ENCODE assay signal across 8 cellular contexts in the genomic region with DNA sequence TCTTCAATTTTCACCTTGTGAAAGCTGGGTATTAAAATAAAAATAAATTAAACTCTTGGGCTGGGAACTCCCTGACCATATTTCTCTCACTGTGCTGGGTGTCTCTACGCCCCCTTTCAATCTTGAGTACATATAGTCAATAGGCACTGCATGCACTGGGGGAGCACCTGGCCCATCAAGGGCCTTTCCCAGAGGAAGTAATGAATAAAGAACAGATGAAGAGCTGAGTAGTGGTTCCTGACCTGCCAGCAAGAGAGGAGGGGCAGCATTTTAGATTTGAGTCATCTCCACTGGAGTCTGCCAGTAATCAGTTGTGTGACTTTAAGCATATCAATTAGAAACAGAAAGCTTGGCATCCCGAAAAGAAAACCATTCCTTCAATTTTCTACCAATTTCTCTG. TPM values are rescaled to one million over a fixed set of nuclear protein-coding genes. Genes with fewer than 3 reads are reported as not detected.
A peak's percentile ranks its signal among the peaks of the same experiment; 100 is the strongest.
DNase-seq lines count a peak whose midpoint lies in the region; ATAC-seq, FAIRE-seq and TF ChIP-seq lines count a peak whose summit lies in the region.

No MANE protein-coding gene starts in this region.

- no peaks in the 10 kb centered on the region for H3K36me3 ChIP-seq in astrocyte (ENCODE audit: insufficient read depth, low read length)
- H3K36me3 ChIP-seq in MM.1S (replicated peaks; ENCODE audit: insufficient read depth, low read length): no peaks in the 10 kb centered on the region

- no peak for FAIRE-seq in astrocyte (lab: Jason Lieb, UNC)

- no peak overlapping the region for H2AFZ ChIP-seq in astrocyte (ENCODE audit: low read depth, low read length)
- no peak overlapping the region for H2AFZ ChIP-seq in MM.1S (ENCODE audit: low read length)

- no peaks in the 10 kb centered on the region for H3K9me3 Mint-ChIP-seq in astrocyte (ENCODE audit: unreplicated experiment)
- no peaks in the 10 kb centered on the region for H3K9me3 Mint-ChIP-seq in stimulated activated naive CD8-positive, alpha-beta T cell treated with anti-CD3 and anti-CD28 coated beads, Interleukin-15, Interleukin-2, amounts not matched to agents 100 ng/mL and 50 ng/mL, for 24 hours

- TF ChIP-seq CTCF in astrocyte (IDR thresholded peaks at IDR 0.05; ENCODE audit: insufficient read depth, low read depth, low read length) (no peak), MM.1S (IDR thresholded peaks at IDR 0.05; ENCODE audit: low read length) (no peak)

- H3K4me1 Mint-ChIP-seq in astrocyte (ENCODE audit: low read depth, unreplicated experiment): peaks cover 24% of the 10 kb centered on the region
- H3K4me1 Mint-ChIP-seq in stimulated activated naive CD8-positive, alpha-beta T cell treated with anti-CD3 and anti-CD28 coated beads, Interleukin-15, Interleukin-2, amounts not matched to agents 100 ng/mL and 50 ng/mL, for 24 hours (ENCODE audit: low read depth): peaks cover 83% of the 10 kb centered on the region

- no peak overlapping the region for H3K4me3 Mint-ChIP-seq in astrocyte (ENCODE audit: unreplicated experiment)
- peak overlapping the region; percentile 59 for H3K4me3 Mint-ChIP-seq in stimulated activated naive CD8-positive, alpha-beta T cell treated with anti-CD3 and anti-CD28 coated beads, Interleukin-15, Interleukin-2, amounts not matched to agents 100 ng/mL and 50 ng/mL, for 24 hours

- ATAC-seq in GM19324 (IDR thresholded peaks at IDR 0.05; ENCODE audit: low FRiP score, unreplicated experiment) (peak; percentile 64), HG03280 (IDR thresholded peaks at IDR 0.05; ENCODE audit: unreplicated experiment) (peak; percentile 75)

- DNase-seq in AG20443 (ENCODE audit: low spot score) (peak; percentile 37), astrocyte (ENCODE audit: low read depth) (peak; percentile 56), T-helper 9 cell (no peak), SKM-1 (lab: John Stamatoyannopoulos, UW; ENCODE audit: unreplicated experiment) (no peak), MM.1S (no peak)

- H3K79me2 ChIP-seq in astrocyte (ENCODE audit: insufficient read depth, low read length): peaks cover 96% of the 10 kb centered on the region
- peaks cover 87% of the 10 kb centered on the region for H3K79me2 ChIP-seq in MM.1S (ENCODE audit: low read length)

- H3K27me3 Mint-ChIP-seq in astrocyte (ENCODE audit: low read depth, unreplicated experiment): no peaks in the 10 kb centered on the region
- no peaks in the 10 kb centered on the region for H3K27me3 Mint-ChIP-seq in stimulated activated naive CD8-positive, alpha-beta T cell treated with anti-CD3 and anti-CD28 coated beads, Interleukin-15, Interleukin-2, amounts not matched to agents 100 ng/mL and 50 ng/mL, for 24 hours

- H3K4me2 ChIP-seq in astrocyte (ENCODE audit: low read length) (peak overlapping the region; percentile 78), MM.1S (ENCODE audit: low read depth, low read length) (no peak overlapping the region)

- H3K4me1 ChIP-seq in astrocyte (ENCODE audit: insufficient read depth, low read length) (peaks cover 10% of the 10 kb centered on the region), MM.1S (ENCODE audit: low read length) (peaks cover 4% of the 10 kb centered on the region; the same call in 1 of the 2 replicates)

- H4K20me1 ChIP-seq in astrocyte (ENCODE audit: insufficient read depth, low read length) (peaks cover 51% of the 10 kb centered on the region), MM.1S (ENCODE audit: insufficient read depth, low read length) (no peaks in the 10 kb centered on the region)

- peak overlapping the region; percentile 45 for H3K27ac Mint-ChIP-seq in astrocyte (ENCODE audit: unreplicated experiment)
- peak overlapping the region; percentile 22 for H3K27ac Mint-ChIP-seq in stimulated activated naive CD8-positive, alpha-beta T cell treated with anti-CD3 and anti-CD28 coated beads, Interleukin-15, Interleukin-2, amounts not matched to agents 100 ng/mL and 50 ng/mL, for 24 hours

- H3K9me3 ChIP-seq in astrocyte (ENCODE audit: insufficient read depth, low read depth, low read length) (no peaks in the 10 kb centered on the region), MM.1S (replicated peaks; ENCODE audit: insufficient read depth, low read length) (no peaks in the 10 kb centered on the region)

- peaks cover 3% of the 10 kb centered on the region for H3K36me3 Mint-ChIP-seq in astrocyte (ENCODE audit: low read depth, unreplicated experiment)
- peaks cover 43% of the 10 kb centered on the region for H3K36me3 Mint-ChIP-seq in stimulated activated naive CD8-positive, alpha-beta T cell treated with anti-CD3 and anti-CD28 coated beads, Interleukin-15, Interleukin-2, amounts not matched to agents 100 ng/mL and 50 ng/mL, for 24 hours (ENCODE audit: low read depth)

- H3F3A ChIP-seq in MM.1S (ENCODE audit: insufficient read depth, low read length): no peaks in the 10 kb centered on the region

- H3K27me3 ChIP-seq in astrocyte (ENCODE audit: insufficient read depth, low read length) (no peaks in the 10 kb centered on the region), MM.1S (replicated peaks; ENCODE audit: insufficient read depth, low read length) (no peaks in the 10 kb centered on the region)

- H3K27ac ChIP-seq in astrocyte (ENCODE audit: low read depth, low read length): peak overlapping the region; percentile 59
- no peak overlapping the region for H3K27ac ChIP-seq in MM.1S (ENCODE audit: low read length)

- H3K4me3 ChIP-seq in astrocyte (ENCODE audit: insufficient read depth, low read depth, low read length) (peak overlapping the region; percentile 22), MM.1S (ENCODE audit: low read length) (no peak overlapping the region)

- H3K9ac ChIP-seq in astrocyte (ENCODE audit: low read length): peak overlapping the region; percentile 19
- H3K9ac ChIP-seq in MM.1S (ENCODE audit: low read length): no peak overlapping the region

- no peaks in the 10 kb centered on the region for H3K9me2 ChIP-seq in MM.1S (replicated peaks; ENCODE audit: insufficient read depth, low read length)

RNA-seq across cellular contexts. Expression of a gene that starts 6.2 kb away (rescaled TPM):
- 109 and 110 TPM in 2 replicates for total RNA-seq in astrocyte

RNA-seq across cellular contexts. Expression of a gene that starts 46.4 kb away (rescaled TPM):
- total RNA-seq in astrocyte: 39.0 and 51.2 TPM in 2 replicates

Comparison
In these comparisons a context has a peak if more than half of its experiments do, and no peak if none do; other contexts are left out.
1. DNase-seq: peak in AG20443 (single experiment) and astrocyte (single experiment); none in T-helper 9 cell (single experiment), SKM-1 (single experiment) and MM.1S (single experiment).